1 cellular context compared by ENCODE assay signal in genomic region chr4:1703880-1704279, GRCh38.
TF ChIP-seq lines count a peak whose summit lies in the region.

No MANE protein-coding gene starts in this region.

TF ChIP-seq in PFSK-1, 5 proteins besides CTCF, POLR2A, EP300 and RAD21 (continued from another document):
- TF ChIP-seq REST (IDR thresholded peaks at IDR 0.05; ENCODE audit: insufficient read depth in 1 of 2, low read depth in 2 of 2, low read length in 2 of 2) (no peak), FOXP2 (optimal IDR thresholded peaks at IDR 0.05; ENCODE audit: borderline replicate concordance, extremely low read depth, extremely low read length, insufficient read depth) (no peak), SIN3A (IDR thresholded peaks at IDR 0.05; ENCODE audit: borderline replicate concordance, insufficient read depth, low read length) (no peak)
